Comparison of ENCODE assay signal across 7 cellular contexts in genomic region chr10:64204504-64204903, GRCh38.
DNase-seq lines count a peak whose midpoint lies in the region; ATAC-seq, FAIRE-seq and TF ChIP-seq lines count a peak whose summit lies in the region.
"Not testable (repeated sequence)": the region's sequence is repeated elsewhere in the genome, so short reads cannot be mapped to it uniquely, and the experiment has no call there.

No MANE protein-coding gene starts in this region.

- not testable (repeated sequence) for H3K4me3 ChIP-seq in bronchial epithelial cell (ENCODE audit: low read depth, low read length); transverse colon

- TF ChIP-seq CTCF in RWPE1 (conservative IDR thresholded peaks at IDR 0.05; ENCODE audit: low read depth); bronchial epithelial cell (IDR thresholded peaks at IDR 0.05; ENCODE audit: insufficient read depth, low read length, severe bottlenecking); foreskin keratinocyte (conservative IDR thresholded peaks at IDR 0.05); nephron progenitor cell (IDR thresholded peaks at IDR 0.05); transverse colon (IDR thresholded peaks at IDR 0.05): not testable (repeated sequence)

- not testable (repeated sequence) for H3K27me3 ChIP-seq in bronchial epithelial cell (ENCODE audit: control insufficient read depth, insufficient read depth, low read length); foreskin keratinocyte; transverse colon

- not testable (repeated sequence) for H3K9me3 Mint-ChIP-seq in nephron progenitor cell

- 75 to 78% methylated on average over 7 of the region's 7 CpGs for WGBS in transverse colon (ENCODE audit: low coverage in 1 of 2), 2 donors

- not testable (repeated sequence) for H3K27me3 Mint-ChIP-seq in nephron progenitor cell (ENCODE audit: low read depth, poor library complexity)

- not testable (repeated sequence) for TF ChIP-seq EP300 in transverse colon (IDR thresholded peaks at IDR 0.05; ENCODE audit: low read depth)

- H3K4me1 ChIP-seq in foreskin keratinocyte, transverse colon: not testable (repeated sequence)

- not testable (repeated sequence) for FAIRE-seq in bronchial epithelial cell (lab: Jason Lieb, UNC)

- ATAC-seq in foreskin keratinocyte = peak; percentile 14
- ATAC-seq in left colon = peak; percentile 79

- H3K4me3 Mint-ChIP-seq in nephron progenitor cell = not testable (repeated sequence)

- H3K9me3 ChIP-seq in transverse colon = not testable (repeated sequence)

- POLR2A ChIA-PET in RWPE1 (lab: Yijun Ruan, JAX; ENCODE audit: low non-redundant PET) = not testable (repeated sequence)

- peak; percentile 5 for DNase-seq in HPDE6-E6E7 (ENCODE audit: extremely low spot score)
- peak; percentile 13 for DNase-seq in RWPE1 (ENCODE audit: low spot score)
- DNase-seq in bronchial epithelial cell (ENCODE audit: low read depth) = peak; percentile 21
- DNase-seq in foreskin keratinocyte = peak in 1 of 2 donors; percentile 7
- peak in 1 of 2 donors; percentile 5 for DNase-seq in left colon
- DNase-seq in nephron progenitor cell = not testable (repeated sequence)
- DNase-seq in transverse colon = peak; percentile 13

- H3K27ac ChIP-seq in RWPE1, foreskin keratinocyte, transverse colon: not testable (repeated sequence)

- intact Hi-C loops in left colon (cut with DNase I, micrococcal nuclease); transverse colon (cut with DNase I; ENCODE audit: low total_unique reads): not testable (repeated sequence)

- not testable (repeated sequence) for H3K36me3 Mint-ChIP-seq in nephron progenitor cell (ENCODE audit: low read depth)

- H3K4me1 Mint-ChIP-seq in nephron progenitor cell = not testable (repeated sequence)

- peak overlapping the region; percentile 63 for H3K27ac Mint-ChIP-seq in nephron progenitor cell

- CTCF ChIA-PET in RWPE1 (lab: Yijun Ruan, JAX) = not testable (repeated sequence)

- not testable (repeated sequence) for H3K36me3 ChIP-seq in bronchial epithelial cell (ENCODE audit: control insufficient read depth, insufficient read depth, low read length); transverse colon

- in situ Hi-C loops in transverse colon (cut with MboI; ENCODE audit: low pct_ligation_motif_present in 1 of 4, low pct_unique_long_range_greater_than_20kb in 1 of 4, low sequenced_read_pairs in 3 of 4) = not testable (repeated sequence)

- not testable (repeated sequence) for TF ChIP-seq POLR2A in transverse colon (IDR thresholded peaks at IDR 0.05)
